Comparison of ENCODE assay signal across 21 cellular contexts in the genomic region with DNA sequence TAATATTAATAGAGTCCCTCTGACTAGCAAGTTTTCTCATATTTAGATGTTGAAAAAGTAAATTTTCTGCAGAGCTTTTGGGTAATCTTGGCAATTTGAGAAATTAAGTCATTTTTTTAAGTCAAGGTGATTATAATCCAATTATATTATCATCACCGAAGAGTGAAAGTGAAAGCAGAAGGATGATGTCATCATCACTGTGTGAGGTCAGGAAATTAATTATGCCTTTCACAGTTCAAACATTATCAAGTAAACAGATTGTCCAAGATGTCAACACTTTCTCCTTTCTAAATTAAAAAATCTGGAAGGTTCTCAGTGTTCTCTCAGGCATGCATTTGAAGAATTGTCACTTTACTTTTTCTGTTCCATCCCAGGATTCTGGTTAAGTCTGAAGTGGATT.
"Had no signal": no experiment of that assay in that cellular context is flagged by ENCODE, and none has a peak within 500 bp of the region (broad histone marks: within the 10 kb centered on the region; RNA-seq: fewer than 3 reads in every experiment).

No MANE protein-coding gene starts in this region.

- DNase-seq: activated CD4-positive, alpha-beta T cell treated with anti-CD3 and anti-CD28 coated beads for 36 hours; activated CD4-positive, alpha-beta T cell treated with anti-CD3 and anti-CD28 coated beads, Interleukin-2, amount 50 U/mL, for 48 hours; activated gamma-delta T cell; cerebellar nuclear complex; cortex of kidney; hippocampal formation; left cardiac atrium; natural killer cell; retina; stimulated activated CD4-positive, alpha-beta T cell treated with anti-CD3 and anti-CD28 coated beads, Interleukin-12 subunit alpha, Interleukin-12 subunit beta, amount 100 ng/mL, for 4 hours; stimulated activated CD4-positive, alpha-beta T cell treated with anti-CD3 and anti-CD28 coated beads, Interleukin-1b, Interleukin-23, amount 100 ng/mL, for 48 hours; stimulated activated CD8-positive, alpha-beta memory T cell treated with anti-CD3 and anti-CD28 coated beads, Interleukin-4, amount 100 ng/mL, for 48 hours; stimulated activated naive CD4-positive, alpha-beta T cell; thyroid gland had no signal

- H3K27ac Mint-ChIP-seq: activated CD4-positive, alpha-beta T cell treated with anti-CD3 and anti-CD28 coated beads for 36 hours; activated naive CD4-positive, alpha-beta T cell treated with anti-CD3 and anti-CD28 coated beads, Interleukin-2, amount 50 U/mL, for 24 hours; natural killer cell; WTC11 had no signal

- H2AFZ ChIP-seq: parathyroid adenoma had no signal

- H3K4me3 Mint-ChIP-seq: activated CD4-positive, alpha-beta T cell treated with anti-CD3 and anti-CD28 coated beads for 36 hours; activated naive CD4-positive, alpha-beta T cell treated with anti-CD3 and anti-CD28 coated beads, Interleukin-2, amount 50 U/mL, for 24 hours; natural killer cell; WTC11 had no signal

- H3K79me2 ChIP-seq: parathyroid adenoma had no signal

- H3K36me3 ChIP-seq: esophagus muscularis mucosa, neutrophil, thyroid gland had no signal

- H3K36me3 Mint-ChIP-seq: natural killer cell, WTC11 had no signal

- H3K4me1 ChIP-seq: esophagus muscularis mucosa, parathyroid adenoma had no signal

- H3K27ac ChIP-seq: esophagus muscularis mucosa, neutrophil, parathyroid adenoma, thyroid gland had no signal

- H3K9me3 ChIP-seq: esophagus muscularis mucosa, neutrophil, thyroid gland had no signal

- H3K9me3 Mint-ChIP-seq: WTC11 had no signal

- H3K4me3 ChIP-seq: esophagus muscularis mucosa, thyroid gland had no signal

- H3K4me1 Mint-ChIP-seq: activated CD4-positive, alpha-beta T cell treated with anti-CD3 and anti-CD28 coated beads for 36 hours; activated naive CD4-positive, alpha-beta T cell treated with anti-CD3 and anti-CD28 coated beads, Interleukin-2, amount 50 U/mL, for 24 hours; natural killer cell; WTC11 had no signal

- H3K27me3 ChIP-seq: esophagus muscularis mucosa, neutrophil, thyroid gland had no signal

- ATAC-seq: activated CD4-positive, alpha-beta T cell treated with anti-CD3 and anti-CD28 coated beads for 36 hours; left cardiac atrium; natural killer cell; WTC11 had no signal

- H3K27me3 Mint-ChIP-seq: activated CD4-positive, alpha-beta T cell treated with anti-CD3 and anti-CD28 coated beads for 36 hours; activated naive CD4-positive, alpha-beta T cell treated with anti-CD3 and anti-CD28 coated beads, Interleukin-2, amount 50 U/mL, for 24 hours had no signal

- H3K9ac ChIP-seq: parathyroid adenoma had no signal

- FAIRE-seq: bronchial epithelial cell, islet of Langerhans had no signal
